Comparison of ENCODE assay signal across 12 cellular contexts in genomic region chr1:26283226-26283853, GRCh38. TPM values are rescaled to one million over a fixed set of nuclear protein-coding genes. Genes with fewer than 3 reads are reported as not detected.
DNase-seq lines count a peak whose midpoint lies in the region; ATAC-seq, FAIRE-seq and TF ChIP-seq lines count a peak whose summit lies in the region.
"Had no signal": no experiment of that assay in that cellular context is flagged by ENCODE, and none has a peak within 500 bp of the region (broad histone marks: within the 10 kb centered on the region; RNA-seq: fewer than 3 reads in every experiment).

No MANE protein-coding gene starts in this region.

- H3K27ac Mint-ChIP-seq in nephron progenitor cell, result peak overlapping the region; percentile 62

- peaks cover 24% of the 10 kb centered on the region; the same call in 2 of the 3 replicates for H3K79me2 ChIP-seq in K562 (ENCODE audit: control insufficient read depth, insufficient read depth, low read length)

- H3K4me1 Mint-ChIP-seq in nephron progenitor cell, result peaks cover 76% of the 10 kb centered on the region

- no peak for TF ChIP-seq RAD21 in K562 (CRISPR knock-in tag; conservative IDR thresholded peaks at IDR 0.05 in 1 of 2, IDR thresholded peaks at IDR 0.05 in 1 of 2)

- no peak for TF ChIP-seq CTCF in K562 (IDR thresholded peaks at IDR 0.05 in 2 of 3, conservative IDR thresholded peaks at IDR 0.05 in 1 of 3; ENCODE audit: insufficient read depth in 2 of 3, low read depth in 1 of 3, low read length in 3 of 3)
- no peak for TF ChIP-seq CTCF in nephron progenitor cell (IDR thresholded peaks at IDR 0.05)

- H2AFZ ChIP-seq in K562 (ENCODE audit: low read depth, low read length), result no peak overlapping the region

- peaks cover 4% of the 10 kb centered on the region for H3K36me3 Mint-ChIP-seq in nephron progenitor cell (ENCODE audit: low read depth)

- no peak overlapping the region for H3K4me3 ChIP-seq in K562

- DNase-seq in AG08395 (ENCODE audit: low spot score) (peak; percentile 17), K562 (ENCODE audit: extremely low read depth in 1 of 4, low spot score in 3 of 4) (peak in 1 of 4 experiments; percentile 25), nephron progenitor cell (no peak), activated gamma-delta T cell treated with Interleukin-2 at 50 U/mL for 16 hours (no peak), NCI-H1436 treated with DMSO at 0.1 percent for 48 hours (lab: John Stamatoyannopoulos, UW) (no peak), HTR-8/SVneo (ENCODE audit: insufficient read length, low spot score) (no peak)
- DNase-seq in stimulated activated CD4-positive, alpha-beta T cell treated with anti-CD3 and anti-CD28 coated beads, Interleukin-1b, Interleukin-23, amount 100 ng/mL, for 48 hours, result no peak
- DNase-seq: H7, posterior cingulate gyrus, SHP77 treated with DMSO at 0.1 percent for 48 hours had no signal

- ATAC-seq in K562, result no peak

- H3K9ac ChIP-seq in K562 (ENCODE audit: insufficient read depth in 1 of 2, low read depth in 2 of 2, low read length in 2 of 2), result peak overlapping the region in 1 of 2 experiments; percentile 61; a peak in 1 of 4 replicates

- no peaks in the 10 kb centered on the region for H3K9me3 Mint-ChIP-seq in nephron progenitor cell

- H3K27ac ChIP-seq in KOPT-K1 (ENCODE audit: low read depth, low read length, poor library complexity, severe bottlenecking) (peak overlapping the region; percentile 99), K562 (ENCODE audit: extremely low read depth, low read depth, low read length) (peak overlapping the region; percentile 86)

- no peak for TF ChIP-seq EP300 in K562 (IDR thresholded peaks at IDR 0.05; ENCODE audit: low read length)

- no peaks in the 10 kb centered on the region for H3K27me3 ChIP-seq in K562 (ENCODE audit: control insufficient read depth in 2 of 2, insufficient read depth in 2 of 2, low read length in 2 of 2)

- no peak for FAIRE-seq in K562 (lab: Jason Lieb, UNC)
- no peak for FAIRE-seq in HTR-8/SVneo (lab: Jason Lieb, UNC)
- FAIRE-seq: GM18507 had no signal

- no TSS peak for BruUV-seq in K562 (replicated peaks; lab: Mats Ljungman, UMichigan)

- 0 out of 2 replicates have a peak, but pooled peaks cover 4% of the 10 kb centered on the region for H4K20me1 ChIP-seq in K562 (replicated peaks; ENCODE audit: control insufficient read depth, insufficient read depth, low read length)

- peak overlapping the region; percentile 35 for H3K4me3 Mint-ChIP-seq in nephron progenitor cell

- CTCF ChIA-PET in K562 (lab: Yijun Ruan, JAX; ENCODE audit: low intra/inter-chr PET ratio), result interaction anchor here (0.9 kb wide), 1 partner anchor 81 kb away, joined by 3 read pairs; no protein-coding TSS in a partner anchor

- in situ Hi-C loops in K562 (cut with MboI), result no loop called here

- H3K9me3 ChIP-seq in KOPT-K1 (ENCODE audit: insufficient read depth, low read length, poor library complexity, severe bottlenecking), result no peaks in the 10 kb centered on the region
- no peaks in the 10 kb centered on the region for H3K9me3 ChIP-seq in K562 (replicated peaks; ENCODE audit: control insufficient read depth, insufficient read depth, low read depth, low read length)

- H3K9me1 ChIP-seq in K562 (ENCODE audit: control insufficient read depth, insufficient read depth, low read length), result peaks cover 5% of the 10 kb centered on the region

- H3K4me1 ChIP-seq in K562 (replicated peaks in 1 of 2; ENCODE audit: control insufficient read depth in 2 of 2, insufficient read depth in 2 of 2, low read length in 2 of 2), result peaks cover 85 to 99% of the 10 kb centered on the region in 2 experiments

- intact Hi-C loops in K562 (cut with micrococcal nuclease), result no loop called here

- POLR2A ChIA-PET in K562 (lab: Yijun Ruan, JAX), result interaction anchor here (0.7 to 1.8 kb wide), 3 partner anchors 12 to 121 kb away, joined by 3 to 8 read pairs (median 4); no protein-coding TSS in a partner anchor

- peaks cover 34% of the 10 kb centered on the region for H3K36me3 ChIP-seq in KOPT-K1 (ENCODE audit: insufficient read depth, low read length)
- H3K36me3 ChIP-seq in K562 (ENCODE audit: control insufficient read depth, insufficient read depth, low read length), result peaks cover 46% of the 10 kb centered on the region

- no peak overlapping the region for H3K4me2 ChIP-seq in K562 (ENCODE audit: insufficient read depth, low read length)

- WGBS in K562 (ENCODE audit: insufficient coverage, low coverage, missing lambda C conversion rate), result 77% methylated on average over 5 of the region's 5 CpGs

- peak; percentile 41; the same call in 1 of the 2 replicates for TF ChIP-seq POLR2A in K562 (conservative IDR thresholded peaks at IDR 0.05)

- H3K27me3 Mint-ChIP-seq in nephron progenitor cell (ENCODE audit: low read depth, poor library complexity), result no peaks in the 10 kb centered on the region

RNA-seq across cellular contexts. Expression of gene SH3BGRL3, which starts 3.5 kb away (rescaled TPM):
- 38.1 and 86.2 TPM in 2 replicates for total RNA-seq in K562 (2011; cell fraction: chromatin; rRNA removed; ENCODE audit: low replicate concordance)
- total RNA-seq in K562 (2011; cell fraction: nucleolus; rRNA removed), result 46.2 and 57.2 TPM in 2 replicates
- 65.8 and 101 TPM in 2 replicates for total RNA-seq in K562 (2011; cell fraction: nucleoplasm; rRNA removed)
- 32.9 and 60.5 TPM in 2 replicates for total RNA-seq in K562 (2014; rRNA removed)
- 29.8 and 30.3 TPM in 2 replicates for total RNA-seq in K562 (2014; rRNA removed; fragmentation: Illumina TruSeq; extraction: Trizol)
- 54.2 and 55.0 TPM in 2 replicates for total RNA-seq in K562 (2015; rRNA removed; fragmentation: Illumina TruSeq; extraction: Trizol)
- 96.2 and 110 TPM in 2 replicates for total RNA-seq in K562 (2021)
- 50.3 and 83.3 TPM in 2 replicates for polyA plus RNA-seq in K562 (2011; rRNA removed)
- 116 and 139 TPM in 2 replicates for polyA plus RNA-seq in K562 (2011; cell fraction: cytosol; rRNA removed)
- 74.3 and 96.2 TPM in 2 replicates for polyA plus RNA-seq in K562 (2011; cell fraction: nucleus; rRNA removed)
- 175 and 179 TPM in 2 replicates for polyA plus RNA-seq in K562 (2012)
- polyA plus RNA-seq in K562 (2014; fragmentation: Illumina TruSeq; extraction: Trizol), result 140 and 152 TPM in 2 replicates
- 100 to 1,000 TPM; 106 to 137 TPM for polyA plus RNA-seq in K562 (2014; fragmentation: Nextera tagmentation; extraction: Ambion mirVana)
- 31.1 and 33.8 TPM in 2 replicates for polyA plus RNA-seq in K562 (2014; rRNA removed)
- 79.6 and 89.0 TPM in 2 replicates for polyA minus RNA-seq in K562 (2011; rRNA and poly(A)+ RNA removed)
- 86.5 and 93.9 TPM in 2 replicates for polyA minus RNA-seq in K562 (2011; cell fraction: cytosol; rRNA and poly(A)+ RNA removed)
- polyA minus RNA-seq in K562 (2011; cell fraction: nucleus; rRNA and poly(A)+ RNA removed), result 34.3 and 44.0 TPM in 2 replicates

RNA-seq across cellular contexts. Expression of gene UBXN11, which starts 23.1 kb away (rescaled TPM):
- total RNA-seq in K562 (2011; cell fraction: chromatin; rRNA removed; ENCODE audit: low replicate concordance), result 26.5 and 67.3 TPM in 2 replicates
- total RNA-seq in K562 (2011; cell fraction: nucleolus; rRNA removed), result 42.6 and 44.4 TPM in 2 replicates
- 37.0 and 39.5 TPM in 2 replicates for total RNA-seq in K562 (2011; cell fraction: nucleoplasm; rRNA removed)
- total RNA-seq in K562 (2014; rRNA removed) (11.3 and 11.5 TPM in 2 replicates), K562 (2014; rRNA removed; fragmentation: Illumina TruSeq; extraction: Trizol) (2.6 and 4.0 TPM in 2 replicates), K562 (2015; rRNA removed; fragmentation: Illumina TruSeq; extraction: Trizol) (8.1 and 8.2 TPM in 2 replicates), K562 (2021) (20.2 and 24.9 TPM in 2 replicates)
- polyA plus RNA-seq in K562 (2011; rRNA removed) (17.5 and 20.9 TPM in 2 replicates), K562 (2014; fragmentation: Illumina TruSeq; extraction: Trizol) (12.3 and 14.7 TPM in 2 replicates), K562 (2014; fragmentation: Nextera tagmentation; extraction: Ambion mirVana) (1 to 10 TPM in 1 of 2 experiments, under 1 TPM in 1; 0.48 to 2.1 TPM), K562 (2014; rRNA removed) (30.6 and 34.3 TPM in 2 replicates)
- 20.1 and 26.4 TPM in 2 replicates for polyA plus RNA-seq in K562 (2011; cell fraction: cytosol; rRNA removed)
- polyA plus RNA-seq in K562 (2011; cell fraction: nucleus; rRNA removed), result 134 and 188 TPM in 2 replicates
- 23.4 and 28.6 TPM in 2 replicates for polyA plus RNA-seq in K562 (2012)
- polyA minus RNA-seq in K562 (2011; rRNA and poly(A)+ RNA removed), result 9.3 and 10.4 TPM in 2 replicates
- polyA minus RNA-seq in K562 (2011; cell fraction: cytosol; rRNA and poly(A)+ RNA removed), result 7.9 and 8.8 TPM in 2 replicates
- polyA minus RNA-seq in K562 (2011; cell fraction: nucleus; rRNA and poly(A)+ RNA removed), result 26.3 and 27.6 TPM in 2 replicates

RNA-seq across cellular contexts. Expression of gene CD52, which starts 34.4 kb away (rescaled TPM):
- total RNA-seq in K562 (2011; cell fraction: chromatin; rRNA removed; ENCODE audit: low replicate concordance), result 26.7 and 65.5 TPM in 2 replicates
- total RNA-seq in K562 (2011; cell fraction: nucleolus; rRNA removed), result 72.0 and 78.5 TPM in 2 replicates
- 50.2 and 55.9 TPM in 2 replicates for total RNA-seq in K562 (2011; cell fraction: nucleoplasm; rRNA removed)
- 34.9 and 43.3 TPM in 2 replicates for total RNA-seq in K562 (2014; rRNA removed)
- total RNA-seq in K562 (2014; rRNA removed; fragmentation: Illumina TruSeq; extraction: Trizol), result 127 TPM in 2 replicates
- 182 and 185 TPM in 2 replicates for total RNA-seq in K562 (2015; rRNA removed; fragmentation: Illumina TruSeq; extraction: Trizol)
- 70.9 and 90.7 TPM in 2 replicates for total RNA-seq in K562 (2021)
- 312 and 418 TPM in 2 replicates for polyA plus RNA-seq in K562 (2011; rRNA removed)
- polyA plus RNA-seq in K562 (2011; cell fraction: cytosol; rRNA removed), result 457 and 520 TPM in 2 replicates
- 77.7 and 147 TPM in 2 replicates for polyA plus RNA-seq in K562 (2011; cell fraction: nucleus; rRNA removed)
- 170 and 195 TPM in 2 replicates for polyA plus RNA-seq in K562 (2012)
- polyA plus RNA-seq in K562 (2014; fragmentation: Illumina TruSeq; extraction: Trizol), result 147 and 173 TPM in 2 replicates
- 100 to 1,000 TPM; 355 to 488 TPM for polyA plus RNA-seq in K562 (2014; fragmentation: Nextera tagmentation; extraction: Ambion mirVana)
- 152 and 198 TPM in 2 replicates for polyA plus RNA-seq in K562 (2014; rRNA removed)
- polyA minus RNA-seq in K562 (2011; rRNA and poly(A)+ RNA removed), result 56.1 and 74.7 TPM in 2 replicates
- polyA minus RNA-seq in K562 (2011; cell fraction: cytosol; rRNA and poly(A)+ RNA removed), result 28.1 and 33.6 TPM in 2 replicates
- polyA minus RNA-seq in K562 (2011; cell fraction: nucleus; rRNA and poly(A)+ RNA removed), result 6.9 and 14.1 TPM in 2 replicates

RNA-seq across cellular contexts. Expression of gene CEP85, which starts 49.3 kb away (rescaled TPM):
- total RNA-seq in K562 (2011; cell fraction: chromatin; rRNA removed; ENCODE audit: low replicate concordance), result 303 and 318 TPM in 2 replicates
- 171 and 180 TPM in 2 replicates for total RNA-seq in K562 (2011; cell fraction: nucleolus; rRNA removed)
- 221 and 317 TPM in 2 replicates for total RNA-seq in K562 (2011; cell fraction: nucleoplasm; rRNA removed)
- 75.9 and 77.9 TPM in 2 replicates for total RNA-seq in K562 (2014; rRNA removed)
- 89.6 and 92.6 TPM in 2 replicates for total RNA-seq in K562 (2014; rRNA removed; fragmentation: Illumina TruSeq; extraction: Trizol)
- total RNA-seq in K562 (2015; rRNA removed; fragmentation: Illumina TruSeq; extraction: Trizol), result 85.3 and 88.7 TPM in 2 replicates
- 80.2 and 84.8 TPM in 2 replicates for total RNA-seq in K562 (2021)
- polyA plus RNA-seq in K562 (2011; rRNA removed), result 140 and 167 TPM in 2 replicates
- 105 and 143 TPM in 2 replicates for polyA plus RNA-seq in K562 (2011; cell fraction: cytosol; rRNA removed)
- polyA plus RNA-seq in K562 (2011; cell fraction: nucleus; rRNA removed), result 433 and 499 TPM in 2 replicates
- 59.3 and 74.9 TPM in 2 replicates for polyA plus RNA-seq in K562 (2012)
- polyA plus RNA-seq in K562 (2014; fragmentation: Illumina TruSeq; extraction: Trizol), result 102 and 107 TPM in 2 replicates
- 100 to 1,000 TPM in 1 of 2 experiments, 10 to 100 TPM in 1; 42.1 to 107 TPM for polyA plus RNA-seq in K562 (2014; fragmentation: Nextera tagmentation; extraction: Ambion mirVana)
- polyA plus RNA-seq in K562 (2014; rRNA removed), result 97.5 and 114 TPM in 2 replicates
- polyA minus RNA-seq in K562 (2011; rRNA and poly(A)+ RNA removed), result 123 and 147 TPM in 2 replicates
- polyA minus RNA-seq in K562 (2011; cell fraction: cytosol; rRNA and poly(A)+ RNA removed), result 48.4 and 50.9 TPM in 2 replicates
- 106 and 172 TPM in 2 replicates for polyA minus RNA-seq in K562 (2011; cell fraction: nucleus; rRNA and poly(A)+ RNA removed)
